Comparison of ENCODE assay signal across 20 cellular contexts in genomic region chr2:71108091-71108490, GRCh38.
"Had no signal": no experiment of that assay in that cellular context is flagged by ENCODE, and none has a peak within 500 bp of the region (broad histone marks: within the 10 kb centered on the region; RNA-seq: fewer than 3 reads in every experiment).

No MANE protein-coding gene starts in this region.

- H3K4me3 Mint-ChIP-seq: natural killer cell; stimulated activated naive B cell treated with anti-CD40 and anti-IgM and Interleukin-4, amounts not matched to agents 10 μg/mL and 1 μg/mL and 100 μg/mL, for 72 hours had no signal

- H3K27ac Mint-ChIP-seq: natural killer cell; progenitor cell of endocrine pancreas; stimulated activated naive B cell treated with anti-CD40 and anti-IgM and Interleukin-4, amounts not matched to agents 10 μg/mL and 1 μg/mL and 100 μg/mL, for 72 hours had no signal

- H3K4me3 ChIP-seq: hepatocyte, left ventricle myocardium inferior, ovary, right atrium auricular region, right lobe of liver, smooth muscle cell, stomach, testis, thyroid gland, transverse colon, upper lobe of left lung, vagina had no signal

- DNase-seq: islet precursor cell; left ventricle myocardium inferior; mesenchymal stem cell; natural killer cell; ovary; right lobe of liver; stimulated activated CD4-positive, alpha-beta T cell treated with anti-CD3 and anti-CD28 coated beads, Interleukin-1b, Interleukin-23, amount 100 ng/mL, for 48 hours; stimulated activated CD4-positive, alpha-beta T cell treated with anti-CD3 and anti-CD28 coated beads, Interleukin-2, amount 100 ng/mL, for 48 hours; stimulated activated naive B cell treated with anti-CD40 and anti-IgM and Interleukin-4, amounts not matched to agents 10 μg/mL and 1 μg/mL and 100 μg/mL, for 72 hours; stimulated activated naive CD8-positive, alpha-beta T cell treated with anti-CD3 and anti-CD28 coated beads, Interleukin-15, Interleukin-2, amounts not matched to agents 100 U/mL and 50 U/mL, for 24 hours; stomach; testis; thyroid gland; transverse colon; upper lobe of left lung had no signal

- H3K27me3 ChIP-seq: hepatocyte, ovary, right atrium auricular region, right lobe of liver, stomach, testis, thyroid gland, transverse colon, upper lobe of left lung, vagina had no signal

- H3K79me2 ChIP-seq: hepatocyte had no signal

- H2AFZ ChIP-seq: hepatocyte had no signal

- H3K9me3 Mint-ChIP-seq: natural killer cell had no signal

- H3K4me1 ChIP-seq: left ventricle myocardium inferior, right atrium auricular region, stomach, testis, thyroid gland, transverse colon, upper lobe of left lung, vagina had no signal

- H3K4me1 Mint-ChIP-seq: natural killer cell; stimulated activated naive B cell treated with anti-CD40 and anti-IgM and Interleukin-4, amounts not matched to agents 10 μg/mL and 1 μg/mL and 100 μg/mL, for 72 hours had no signal

- ATAC-seq: natural killer cell; right lobe of liver; stimulated activated naive B cell treated with anti-CD40 and anti-IgM and Interleukin-4, amounts not matched to agents 10 μg/mL and 1 μg/mL and 100 μg/mL, for 72 hours; stimulated activated naive CD8-positive, alpha-beta T cell treated with anti-CD3 and anti-CD28 coated beads, Interleukin-15, Interleukin-2, amounts not matched to agents 100 U/mL and 50 U/mL, for 24 hours had no signal

- H3K27ac ChIP-seq: hepatocyte, left ventricle myocardium inferior, ovary, right atrium auricular region, right lobe of liver, stomach, testis, thyroid gland, transverse colon, upper lobe of left lung, vagina had no signal

- H3K36me3 ChIP-seq: ovary, right lobe of liver had no signal

- H3K9me3 ChIP-seq: left ventricle myocardium inferior, ovary, right atrium auricular region, right lobe of liver, stomach, testis, thyroid gland, transverse colon, upper lobe of left lung, vagina had no signal

- H3K27me3 Mint-ChIP-seq: progenitor cell of endocrine pancreas; stimulated activated naive B cell treated with anti-CD40 and anti-IgM and Interleukin-4, amounts not matched to agents 10 μg/mL and 1 μg/mL and 100 μg/mL, for 72 hours had no signal

- H3K4me2 ChIP-seq: hepatocyte, smooth muscle cell had no signal
